1 cellular context compared by ENCODE assay signal in genomic region chr4:81632581-81633247, GRCh38.
TF ChIP-seq lines count a peak whose summit lies in the region.

No MANE protein-coding gene starts in this region.

TF ChIP-seq in SK-N-SH, 30 proteins besides CTCF, POLR2A, EP300 and RAD21 (continued from another document):
- no peak for TF ChIP-seq REST (IDR thresholded peaks at IDR 0.05; ENCODE audit: low read depth, low read length)
- TF ChIP-seq NFIC (IDR thresholded peaks at IDR 0.05; ENCODE audit: borderline replicate concordance): no peak
- no peak for TF ChIP-seq RCOR1 (IDR thresholded peaks at IDR 0.05; ENCODE audit: low read length)
- no peak for TF ChIP-seq MXI1 (IDR thresholded peaks at IDR 0.05; ENCODE audit: low read depth, low read length)
- TF ChIP-seq ELF1 (IDR thresholded peaks at IDR 0.05): no peak
- TF ChIP-seq TCF12 (IDR thresholded peaks at IDR 0.05): no peak
